8 cellular contexts compared by ENCODE assay signal in genomic region chr6:119148102-119148824, GRCh38.
DNase-seq lines count a peak whose midpoint lies in the region; ATAC-seq and TF ChIP-seq lines count a peak whose summit lies in the region.

No MANE protein-coding gene starts in this region.

- no peaks in the 10 kb centered on the region for H3K27me3 ChIP-seq in SJSA1 (replicated peaks)

- H3K36me3 ChIP-seq in SJSA1 = no peaks in the 10 kb centered on the region

- peak; percentile 82 for TF ChIP-seq RAD21 in Ishikawa (IDR thresholded peaks at IDR 0.05; ENCODE audit: low read depth)

- no peak for ATAC-seq in GM18907 (IDR thresholded peaks at IDR 0.05; ENCODE audit: unreplicated experiment)

- H3K4me1 ChIP-seq in SJSA1 (replicated peaks) = peaks cover 25% of the 10 kb centered on the region

- no peak overlapping the region for H3K4me3 ChIP-seq in SJSA1

- peak overlapping the region; percentile 17; the same call in 1 of the 2 replicates for H3K27ac ChIP-seq in SJSA1
- peak overlapping the region; percentile 50 for H3K27ac ChIP-seq in epithelial cell of prostate

- peak; percentile 13 to 49 for DNase-seq in NCI-H524 (lab: John Stamatoyannopoulos, UW)
- no peak for DNase-seq in NCI-H524 treated with DMSO at 0.1 percent for 48 hours (lab: John Stamatoyannopoulos, UW)
- DNase-seq in SJSA1 (ENCODE audit: low read depth in 1 of 2, low spot score in 2 of 2) = peak in 1 of 2 experiments; percentile 54
- DNase-seq in epithelial cell of prostate (ENCODE audit: low read depth, low spot score) = peak; percentile 36
- DNase-seq in myocyte (ENCODE audit: low read depth) = peak; percentile 81
- DNase-seq in activated CD4-positive, CD25-positive, alpha-beta regulatory T cell treated with anti-CD3 and anti-CD28 coated beads, Interleukin-2, amount 50 U/mL, for 72 hours = no peak

- no peak for TF ChIP-seq EP300 in Ishikawa (IDR thresholded peaks at IDR 0.05; ENCODE audit: borderline replicate concordance)

- no peaks in the 10 kb centered on the region; the same call in 1 of the 2 replicates for H3K9me3 ChIP-seq in SJSA1 (replicated peaks)

TF ChIP-seq in Ishikawa, 13 proteins besides CTCF, POLR2A, EP300 and RAD21:
- TF ChIP-seq YY1 (IDR thresholded peaks at IDR 0.05; ENCODE audit: low read depth) (no peak), MAX (IDR thresholded peaks at IDR 0.05) (no peak), NFIC (IDR thresholded peaks at IDR 0.05) (0 out of 2 replicates have a peak, but pooled peaks have one; percentile 24), USF1 (IDR thresholded peaks at IDR 0.05) (no peak)

Comparison
In these comparisons a context has a peak if more than half of its experiments do, and no peak if none do; other contexts are left out.
1. DNase-seq: peak in NCI-H524 (2 of 2), epithelial cell of prostate (single experiment) and myocyte (single experiment); none in NCI-H524 treated with DMSO at 0.1 percent for 48 hours (single experiment) and activated CD4-positive, CD25-positive, alpha-beta regulatory T cell treated with anti-CD3 and anti-CD28 coated beads, Interleukin-2, amount 50 U/mL, for 72 hours (single experiment).